9 cellular contexts compared by ENCODE assay signal in genomic region chr3:132432639-132433038, GRCh38.
DNase-seq lines count a peak whose midpoint lies in the region; FAIRE-seq and TF ChIP-seq lines count a peak whose summit lies in the region.
"Had no signal": no experiment of that assay in that cellular context is flagged by ENCODE, and none has a peak within 500 bp of the region (broad histone marks: within the 10 kb centered on the region; RNA-seq: fewer than 3 reads in every experiment).

No MANE protein-coding gene starts in this region.

- peaks cover 27% of the 10 kb centered on the region for H3K4me1 Mint-ChIP-seq in T-helper 2 cell treated with Interferon-gamma antibody and Interleukin-4, amounts not matched to agents 5 μg/mL and 100 μg/mL, for 36 hours (ENCODE audit: low read depth)

- H3K4me3 Mint-ChIP-seq in T-helper 2 cell treated with Interferon-gamma antibody and Interleukin-4, amounts not matched to agents 5 μg/mL and 100 μg/mL, for 36 hours = no peak overlapping the region

- no peaks in the 10 kb centered on the region for H3K27me3 Mint-ChIP-seq in T-helper 2 cell treated with Interferon-gamma antibody and Interleukin-4, amounts not matched to agents 5 μg/mL and 100 μg/mL, for 36 hours (ENCODE audit: low read depth)

- no peaks in the 10 kb centered on the region for H3K9me3 Mint-ChIP-seq in T-helper 2 cell treated with Interferon-gamma antibody and Interleukin-4, amounts not matched to agents 5 μg/mL and 100 μg/mL, for 36 hours

- no peak for TF ChIP-seq POLR2A in H54 (IDR thresholded peaks at IDR 0.05; ENCODE audit: low read depth, low read length)

- DNase-seq in AG08395 (ENCODE audit: low spot score) (peak; percentile 54), H54 (ENCODE audit: insufficient read length, low spot score) (peak; percentile 33), foreskin melanocyte (peak; percentile 88), NCI-H2196 treated with DMSO at 0.1 percent for 48 hours (lab: John Stamatoyannopoulos, UW; ENCODE audit: unreplicated experiment) (no peak), NCI-H2171 (lab: John Stamatoyannopoulos, UW) (no peak)
- DNase-seq in T-helper 2 cell treated with Interferon-gamma antibody and Interleukin-4, amounts not matched to agents 5 μg/mL and 100 μg/mL, for 36 hours (ENCODE audit: low spot score) = peak; percentile 25
- DNase-seq in effector CD8-positive, alpha-beta T cell (lab: John Stamatoyannopoulos, UW) = no peak
- DNase-seq in activated CD4-positive, alpha-beta T cell treated with anti-CD3 and anti-CD28 coated beads, Interleukin-2, amount 50 U/mL, for 1 hour = no peak

- H3K27ac Mint-ChIP-seq in T-helper 2 cell treated with Interferon-gamma antibody and Interleukin-4, amounts not matched to agents 5 μg/mL and 100 μg/mL, for 36 hours = no peak overlapping the region

- peaks cover 14% of the 10 kb centered on the region for H3K36me3 Mint-ChIP-seq in T-helper 2 cell treated with Interferon-gamma antibody and Interleukin-4, amounts not matched to agents 5 μg/mL and 100 μg/mL, for 36 hours (ENCODE audit: low read depth)

- FAIRE-seq in H54 (lab: Jason Lieb, UNC) = peak; percentile 97
- FAIRE-seq: colon had no signal

Comparison
In these comparisons a context has a peak if more than half of its experiments do, and no peak if none do; other contexts are left out.
1. DNase-seq: peak in AG08395 (single experiment), H54 (single experiment), T-helper 2 cell treated with Interferon-gamma antibody and Interleukin-4, amounts not matched to agents 5 μg/mL and 100 μg/mL, for 36 hours (single experiment) and foreskin melanocyte (single experiment); none in effector CD8-positive, alpha-beta T cell (single experiment), NCI-H2196 treated with DMSO at 0.1 percent for 48 hours (single experiment), NCI-H2171 (single experiment) and activated CD4-positive, alpha-beta T cell treated with anti-CD3 and anti-CD28 coated beads, Interleukin-2, amount 50 U/mL, for 1 hour (single experiment).